In the genomic region with DNA sequence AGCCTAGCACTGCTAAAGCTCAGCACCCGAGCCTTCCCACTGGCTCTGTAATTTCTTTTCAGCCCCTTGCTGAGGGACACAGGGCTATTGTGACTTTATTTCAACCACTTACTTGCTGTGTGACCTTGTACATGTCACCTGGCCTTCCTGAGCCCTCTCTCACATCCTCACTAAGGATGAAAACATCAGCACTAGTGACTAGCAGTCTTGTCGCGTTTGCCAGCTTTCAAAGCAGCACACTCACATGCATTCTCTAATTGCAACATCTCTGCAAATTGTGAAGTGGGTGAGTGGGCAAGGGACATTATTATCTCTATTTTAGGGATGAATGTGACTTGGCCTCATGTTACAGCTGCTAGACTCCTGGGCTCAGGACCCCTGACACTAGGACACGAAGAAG, we compare ENCODE assay signal across 21 cellular contexts.
"Had no signal": no experiment of that assay in that cellular context is flagged by ENCODE, and none has a peak within 500 bp of the region (broad histone marks: within the 10 kb centered on the region; RNA-seq: fewer than 3 reads in every experiment).

No MANE protein-coding gene starts in this region.

- ATAC-seq: activated CD8-positive, alpha-beta T cell treated with anti-CD3 and anti-CD28 coated beads for 36 hours; activated naive CD8-positive, alpha-beta T cell treated with anti-CD3 and anti-CD28 coated beads, Interleukin-2, amount 50 U/mL, for 24 hours; activated T-cell treated with anti-CD3 and anti-CD28 coated beads, Interleukin-2, amount 50 U/mL, for 4 hours; activated T-helper 17 cell treated with anti-CD3 and anti-CD28 coated beads, Interleukin-2, amount 50 U/mL, for 72 hours; gastroesophageal sphincter; left colon; stimulated activated naive CD8-positive, alpha-beta T cell treated with anti-CD3 and anti-CD28 coated beads, Interleukin-15, Interleukin-2, amounts not matched to agents 100 U/mL and 50 U/mL, for 24 hours had no signal

- H3K36me3 ChIP-seq: breast epithelium, esophagus muscularis mucosa, gastroesophageal sphincter, transverse colon had no signal

- H3K4me3 ChIP-seq: breast epithelium, esophagus muscularis mucosa, gastroesophageal sphincter, testis, transverse colon had no signal

- H3K27ac ChIP-seq: breast epithelium, esophagus muscularis mucosa, testis, transverse colon had no signal

- H3K9me3 ChIP-seq: breast epithelium, esophagus muscularis mucosa, gastroesophageal sphincter, testis, transverse colon had no signal

- FAIRE-seq: keratinocyte had no signal

- DNase-seq: activated B cell treated with CpG ODN at 0.5 μM for 24 hours; activated CD4-positive, alpha-beta T cell treated with anti-CD3 and anti-CD28 coated beads, Interleukin-2, amount 50 U/mL, for 1 hour; activated CD8-positive, alpha-beta T cell treated with anti-CD3 and anti-CD28 coated beads for 36 hours; activated gamma-delta T cell treated with Interleukin-2 at 50 U/mL for 16 hours; activated naive CD8-positive, alpha-beta T cell treated with anti-CD3 and anti-CD28 coated beads, Interleukin-2, amount 50 U/mL, for 24 hours; activated T-cell treated with anti-CD3 and anti-CD28 coated beads, Interleukin-2, amount 50 U/mL, for 4 hours; amygdala; dermis blood vessel endothelial cell; effector CD4-positive, alpha-beta T cell; hippocampal formation; left colon; mammary epithelial cell; retina; stimulated activated naive CD8-positive, alpha-beta T cell treated with anti-CD3 and anti-CD28 coated beads, Interleukin-15, Interleukin-2, amounts not matched to agents 100 U/mL and 50 U/mL, for 24 hours; testis; transverse colon had no signal

- H3K4me1 ChIP-seq: breast epithelium had no signal

- H3K27me3 ChIP-seq: breast epithelium, esophagus muscularis mucosa, gastroesophageal sphincter, testis, transverse colon had no signal
